In the genomic region with DNA sequence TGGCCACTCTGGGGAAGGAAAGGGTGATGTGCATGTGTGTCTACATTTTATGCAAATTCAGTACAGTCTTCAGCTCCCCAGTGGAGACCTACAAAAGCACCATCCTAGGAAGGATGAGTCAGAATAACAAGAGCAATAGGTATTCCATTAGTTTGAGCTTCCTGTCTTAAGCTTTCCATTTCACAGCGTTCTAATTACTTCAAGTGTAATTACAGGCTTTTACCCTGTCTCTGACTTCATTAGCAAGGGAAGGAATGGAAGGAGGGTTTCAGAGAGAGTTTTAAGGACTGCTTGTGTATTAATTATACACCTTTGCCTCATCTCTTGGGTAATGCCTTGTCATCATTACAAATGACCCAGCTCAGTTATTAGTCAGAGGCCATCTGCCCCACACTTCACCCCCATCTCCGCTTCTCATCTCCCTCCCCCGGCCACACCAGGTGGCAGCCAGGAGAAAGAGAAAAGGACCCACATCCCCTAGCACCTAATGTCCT, we compare ENCODE assay signal across 1 cellular context.
TF ChIP-seq lines count a peak whose summit lies in the region.

No MANE protein-coding gene starts in this region.

TF ChIP-seq in HepG2, 621 proteins besides CTCF, POLR2A, EP300 and RAD21 (continued from another document):
- TF ChIP-seq TEAD3 (CRISPR knock-in tag; optimal IDR thresholded peaks at IDR 0.05; ENCODE audit: borderline replicate concordance) (no peak), ZBTB7A (CRISPR knock-in tag; IDR thresholded peaks at IDR 0.05) (no peak), SNRNP70 (IDR thresholded peaks at IDR 0.05; ENCODE audit: low read depth, low read length) (no peak), HHEX (CRISPR knock-in tag; IDR thresholded peaks at IDR 0.05) (no peak), MYNN (CRISPR knock-in tag; IDR thresholded peaks at IDR 0.05; ENCODE audit: low read depth) (no peak)
- TF ChIP-seq, protein P1, sequence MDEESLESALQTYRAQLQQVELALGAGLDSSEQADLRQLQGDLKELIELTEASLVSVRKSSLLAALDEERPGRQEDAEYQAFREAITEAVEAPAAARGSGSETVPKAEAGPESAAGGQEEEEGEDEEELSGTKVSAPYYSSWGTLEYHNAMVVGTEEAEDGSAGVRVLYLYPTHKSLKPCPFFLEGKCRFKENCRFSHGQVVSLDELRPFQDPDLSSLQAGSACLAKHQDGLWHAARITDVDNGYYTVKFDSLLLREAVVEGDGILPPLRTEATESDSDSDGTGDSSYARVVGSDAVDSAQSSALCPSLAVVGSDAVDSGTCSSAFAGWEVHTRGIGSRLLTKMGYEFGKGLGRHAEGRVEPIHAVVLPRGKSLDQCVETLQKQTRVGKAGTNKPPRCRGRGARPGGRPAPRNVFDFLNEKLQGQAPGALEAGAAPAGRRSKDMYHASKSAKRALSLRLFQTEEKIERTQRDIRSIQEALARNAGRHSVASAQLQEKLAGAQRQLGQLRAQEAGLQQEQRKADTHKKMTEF (CRISPR knock-in tag; IDR thresholded peaks at IDR 0.05), result no peak
